Comparison of ENCODE assay signal across 1 cellular context in the genomic region with DNA sequence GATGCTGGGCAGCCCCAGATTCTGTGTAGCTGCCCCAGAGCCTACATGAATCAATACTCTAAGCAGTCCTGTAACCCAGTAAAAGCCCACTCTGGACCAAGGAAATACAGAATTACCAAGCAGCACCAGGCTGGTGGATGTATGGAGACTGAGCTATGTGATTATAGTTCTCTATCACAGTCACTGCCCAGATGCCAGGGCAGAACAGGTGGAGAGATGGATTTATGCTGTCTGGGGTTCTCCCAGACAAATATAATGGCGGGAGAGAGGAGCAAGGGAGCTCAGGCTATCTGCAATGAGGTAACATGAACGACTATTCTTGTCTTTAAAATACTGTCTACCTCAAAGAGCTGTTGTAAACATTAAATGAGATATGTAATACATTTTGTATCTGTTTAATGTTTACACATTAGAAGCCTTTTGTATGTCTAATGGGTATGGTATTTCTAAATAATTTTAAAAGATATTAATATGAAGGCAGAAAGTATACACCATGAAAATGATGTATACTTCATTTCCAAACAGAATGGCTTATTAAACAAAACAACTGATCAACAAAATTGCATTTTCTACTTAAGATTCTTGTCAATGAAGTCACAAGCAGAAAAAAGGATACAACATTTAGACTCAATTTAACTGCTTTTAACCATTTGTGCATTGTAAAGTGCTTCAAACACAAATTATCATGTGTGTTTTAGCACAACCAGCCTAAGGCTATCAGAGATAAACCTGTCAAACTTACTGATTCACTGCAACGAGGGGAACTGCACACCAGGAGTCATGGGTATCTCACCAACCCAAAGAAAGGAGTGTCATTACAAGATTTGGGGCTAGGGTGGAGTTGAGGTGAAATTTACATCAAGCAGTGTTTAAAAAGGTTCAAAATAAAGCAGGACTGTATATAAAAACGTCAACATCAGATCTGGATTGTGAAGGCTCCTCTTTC.
A peak's percentile ranks its signal among the peaks of the same experiment; 100 is the strongest.
TF ChIP-seq lines count a peak whose summit lies in the region.

No MANE protein-coding gene starts in this region.

TF ChIP-seq in K562, 482 proteins besides CTCF, POLR2A, EP300 and RAD21 (continues in another document):
- TF ChIP-seq POLR2AphosphoS2 (IDR thresholded peaks at IDR 0.05; ENCODE audit: low read length) (0 out of 2 replicates have a peak, but pooled peaks have one; percentile 37), HLTF (IDR thresholded peaks at IDR 0.05) (0 out of 2 replicates have a peak, but pooled peaks have one; percentile 49), FOXK2 (conservative IDR thresholded peaks at IDR 0.05 in 1 of 2, IDR thresholded peaks at IDR 0.05 in 1 of 2; ENCODE audit: low read depth in 2 of 2) (0 out of 4 replicates have a peak, but pooled peaks of 1 of the 2 experiments have one; percentile 17), TAF9B (IDR thresholded peaks at IDR 0.05; ENCODE audit: partially characterized antibody) (peak; percentile 25), CBFA2T2 (conservative IDR thresholded peaks at IDR 0.05) (peak; percentile 77), MYC (IDR thresholded peaks at IDR 0.05; ENCODE audit: low read depth, low read length) (0 out of 2 replicates have a peak, but pooled peaks have one; percentile 47), MYC (CRISPR knock-in tag; IDR thresholded peaks at IDR 0.05; ENCODE audit: borderline replicate concordance, low read depth) (no peak), NFIC (IDR thresholded peaks at IDR 0.05) (peak; percentile 53), ZBTB33 (CRISPR knock-in tag; IDR thresholded peaks at IDR 0.05) (no peak), HDGF (IDR thresholded peaks at IDR 0.05) (0 out of 2 replicates have a peak, but pooled peaks have one; percentile 46), ZNF592 (IDR thresholded peaks at IDR 0.05) (0 out of 2 replicates have a peak, but pooled peaks have one; percentile 52), TEAD4 (IDR thresholded peaks at IDR 0.05; ENCODE audit: low read length) (peak; percentile 86), TEAD4 (CRISPR knock-in tag; IDR thresholded peaks at IDR 0.05; ENCODE audit: borderline replicate concordance) (no peak), SRSF1 (IDR thresholded peaks at IDR 0.05; ENCODE audit: low read depth, low read length) (no peak), PCBP1 (IDR thresholded peaks at IDR 0.05; ENCODE audit: low read depth, low read length, poor library complexity, severe bottlenecking) (no peak), MEF2A (IDR thresholded peaks at IDR 0.05; ENCODE audit: control insufficient read depth, low read depth, low read length) (no peak), NFYB (IDR thresholded peaks at IDR 0.05; ENCODE audit: extremely low read depth, insufficient read length) (no peak), MNT (conservative IDR thresholded peaks at IDR 0.05) (peak; percentile 56 to 59; a peak in 3 of 4 replicates), RB1 (IDR thresholded peaks at IDR 0.05; ENCODE audit: low read depth) (no peak), NCOA1 (IDR thresholded peaks at IDR 0.05; ENCODE audit: low read depth) (peak; percentile 66; the same call in 1 of the 2 replicates), TCF3 (CRISPR knock-in tag; IDR thresholded peaks at IDR 0.05) (peak; percentile 78), SLC30A9 (CRISPR knock-in tag; IDR thresholded peaks at IDR 0.05) (no peak), HNRNPLL (IDR thresholded peaks at IDR 0.05; ENCODE audit: low read depth, low read length, poor library complexity, severe bottlenecking) (no peak), EHMT2 (IDR thresholded peaks at IDR 0.05) (0 out of 2 replicates have a peak, but pooled peaks have one; percentile 27), KDM1A (IDR thresholded peaks at IDR 0.05) (peak; percentile 72 to 79; a peak in 3 of 4 replicates), L3MBTL2 (IDR thresholded peaks at IDR 0.05) (peak; percentile 34; the same call in 1 of the 2 replicates), CREM (IDR thresholded peaks at IDR 0.05; ENCODE audit: low read depth) (peak; percentile 49; the same call in 1 of the 2 replicates), ZNF644 (tag; IDR thresholded peaks at IDR 0.05; ENCODE audit: low read depth) (no peak), ZSCAN29 (IDR thresholded peaks at IDR 0.05) (peak; percentile 21; the same call in 1 of the 2 replicates), TEAD1 (CRISPR knock-in tag; IDR thresholded peaks at IDR 0.05) (no peak), ZNF175 (CRISPR knock-in tag; IDR thresholded peaks at IDR 0.05; ENCODE audit: low read depth) (no peak), FOXK1 (CRISPR knock-in tag; IDR thresholded peaks at IDR 0.05; ENCODE audit: borderline replicate concordance) (no peak), ZNF766 (CRISPR knock-in tag; conservative IDR thresholded peaks at IDR 0.05) (0 out of 2 replicates have a peak, but pooled peaks have one; percentile 18), SPI1 (IDR thresholded peaks at IDR 0.05; ENCODE audit: borderline replicate concordance, low read depth, low read length) (peak; percentile 66; the same call in 1 of the 2 replicates), NBN (IDR thresholded peaks at IDR 0.05; ENCODE audit: low read depth) (peak; percentile 54; the same call in 1 of the 2 replicates), KLF16 (IDR thresholded peaks at IDR 0.05) (peak; percentile 40; the same call in 1 of the 2 replicates)
- TF ChIP-seq, protein P1, sequence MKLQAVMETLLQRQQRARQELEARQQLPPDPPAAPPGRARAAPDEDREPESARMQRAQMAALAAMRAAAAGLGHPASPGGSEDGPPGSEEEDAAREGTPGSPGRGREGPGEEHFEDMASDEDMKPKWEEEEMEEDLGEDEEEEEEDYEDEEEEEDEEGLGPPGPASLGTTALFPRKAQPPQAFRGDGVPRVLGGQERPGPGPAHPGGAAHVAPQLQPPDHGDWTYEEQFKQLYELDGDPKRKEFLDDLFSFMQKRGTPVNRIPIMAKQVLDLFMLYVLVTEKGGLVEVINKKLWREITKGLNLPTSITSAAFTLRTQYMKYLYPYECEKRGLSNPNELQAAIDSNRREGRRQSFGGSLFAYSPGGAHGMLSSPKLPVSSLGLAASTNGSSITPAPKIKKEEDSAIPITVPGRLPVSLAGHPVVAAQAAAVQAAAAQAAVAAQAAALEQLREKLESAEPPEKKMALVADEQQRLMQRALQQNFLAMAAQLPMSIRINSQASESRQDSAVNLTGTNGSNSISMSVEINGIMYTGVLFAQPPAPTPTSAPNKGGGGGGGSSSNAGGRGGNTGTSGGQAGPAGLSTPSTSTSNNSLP (IDR thresholded peaks at IDR 0.05; ENCODE audit: borderline replicate concordance, low read depth, low read length) = peak; percentile 66; the same call in 1 of the 2 replicates
- TF ChIP-seq, protein P2, sequence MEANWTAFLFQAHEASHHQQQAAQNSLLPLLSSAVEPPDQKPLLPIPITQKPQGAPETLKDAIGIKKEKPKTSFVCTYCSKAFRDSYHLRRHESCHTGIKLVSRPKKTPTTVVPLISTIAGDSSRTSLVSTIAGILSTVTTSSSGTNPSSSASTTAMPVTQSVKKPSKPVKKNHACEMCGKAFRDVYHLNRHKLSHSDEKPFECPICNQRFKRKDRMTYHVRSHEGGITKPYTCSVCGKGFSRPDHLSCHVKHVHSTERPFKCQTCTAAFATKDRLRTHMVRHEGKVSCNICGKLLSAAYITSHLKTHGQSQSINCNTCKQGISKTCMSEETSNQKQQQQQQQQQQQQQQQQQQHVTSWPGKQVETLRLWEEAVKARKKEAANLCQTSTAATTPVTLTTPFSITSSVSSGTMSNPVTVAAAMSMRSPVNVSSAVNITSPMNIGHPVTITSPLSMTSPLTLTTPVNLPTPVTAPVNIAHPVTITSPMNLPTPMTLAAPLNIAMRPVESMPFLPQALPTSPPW (CRISPR knock-in tag; IDR thresholded peaks at IDR 0.05) = 0 out of 2 replicates have a peak, but pooled peaks have one; percentile 29
- TF ChIP-seq, protein P3, sequence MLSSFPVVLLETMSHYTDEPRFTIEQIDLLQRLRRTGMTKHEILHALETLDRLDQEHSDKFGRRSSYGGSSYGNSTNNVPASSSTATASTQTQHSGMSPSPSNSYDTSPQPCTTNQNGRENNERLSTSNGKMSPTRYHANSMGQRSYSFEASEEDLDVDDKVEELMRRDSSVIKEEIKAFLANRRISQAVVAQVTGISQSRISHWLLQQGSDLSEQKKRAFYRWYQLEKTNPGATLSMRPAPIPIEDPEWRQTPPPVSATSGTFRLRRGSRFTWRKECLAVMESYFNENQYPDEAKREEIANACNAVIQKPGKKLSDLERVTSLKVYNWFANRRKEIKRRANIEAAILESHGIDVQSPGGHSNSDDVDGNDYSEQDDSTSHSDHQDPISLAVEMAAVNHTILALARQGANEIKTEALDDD (IDR thresholded peaks at IDR 0.05) = peak; percentile 78
- TF ChIP-seq, protein P4, sequence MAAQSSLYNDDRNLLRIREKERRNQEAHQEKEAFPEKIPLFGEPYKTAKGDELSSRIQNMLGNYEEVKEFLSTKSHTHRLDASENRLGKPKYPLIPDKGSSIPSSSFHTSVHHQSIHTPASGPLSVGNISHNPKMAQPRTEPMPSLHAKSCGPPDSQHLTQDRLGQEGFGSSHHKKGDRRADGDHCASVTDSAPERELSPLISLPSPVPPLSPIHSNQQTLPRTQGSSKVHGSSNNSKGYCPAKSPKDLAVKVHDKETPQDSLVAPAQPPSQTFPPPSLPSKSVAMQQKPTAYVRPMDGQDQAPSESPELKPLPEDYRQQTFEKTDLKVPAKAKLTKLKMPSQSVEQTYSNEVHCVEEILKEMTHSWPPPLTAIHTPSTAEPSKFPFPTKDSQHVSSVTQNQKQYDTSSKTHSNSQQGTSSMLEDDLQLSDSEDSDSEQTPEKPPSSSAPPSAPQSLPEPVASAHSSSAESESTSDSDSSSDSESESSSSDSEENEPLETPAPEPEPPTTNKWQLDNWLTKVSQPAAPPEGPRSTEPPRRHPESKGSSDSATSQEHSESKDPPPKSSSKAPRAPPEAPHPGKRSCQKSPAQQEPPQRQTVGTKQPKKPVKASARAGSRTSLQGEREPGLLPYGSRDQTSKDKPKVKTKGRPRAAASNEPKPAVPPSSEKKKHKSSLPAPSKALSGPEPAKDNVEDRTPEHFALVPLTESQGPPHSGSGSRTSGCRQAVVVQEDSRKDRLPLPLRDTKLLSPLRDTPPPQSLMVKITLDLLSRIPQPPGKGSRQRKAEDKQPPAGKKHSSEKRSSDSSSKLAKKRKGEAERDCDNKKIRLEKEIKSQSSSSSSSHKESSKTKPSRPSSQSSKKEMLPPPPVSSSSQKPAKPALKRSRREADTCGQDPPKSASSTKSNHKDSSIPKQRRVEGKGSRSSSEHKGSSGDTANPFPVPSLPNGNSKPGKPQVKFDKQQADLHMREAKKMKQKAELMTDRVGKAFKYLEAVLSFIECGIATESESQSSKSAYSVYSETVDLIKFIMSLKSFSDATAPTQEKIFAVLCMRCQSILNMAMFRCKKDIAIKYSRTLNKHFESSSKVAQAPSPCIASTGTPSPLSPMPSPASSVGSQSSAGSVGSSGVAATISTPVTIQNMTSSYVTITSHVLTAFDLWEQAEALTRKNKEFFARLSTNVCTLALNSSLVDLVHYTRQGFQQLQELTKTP (IDR thresholded peaks at IDR 0.05; ENCODE audit: low read depth in 1 of 2, partially characterized antibody in 2 of 2) = peak in 1 of 2 experiments; percentile 21
- TF ChIP-seq, protein P5, sequence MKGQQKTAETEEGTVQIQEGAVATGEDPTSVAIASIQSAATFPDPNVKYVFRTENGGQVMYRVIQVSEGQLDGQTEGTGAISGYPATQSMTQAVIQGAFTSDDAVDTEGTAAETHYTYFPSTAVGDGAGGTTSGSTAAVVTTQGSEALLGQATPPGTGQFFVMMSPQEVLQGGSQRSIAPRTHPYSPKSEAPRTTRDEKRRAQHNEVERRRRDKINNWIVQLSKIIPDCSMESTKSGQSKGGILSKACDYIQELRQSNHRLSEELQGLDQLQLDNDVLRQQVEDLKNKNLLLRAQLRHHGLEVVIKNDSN (CRISPR knock-in tag; IDR thresholded peaks at IDR 0.05) = no peak
